ENCODE assay signal across 12 cellular contexts in the genomic region with DNA sequence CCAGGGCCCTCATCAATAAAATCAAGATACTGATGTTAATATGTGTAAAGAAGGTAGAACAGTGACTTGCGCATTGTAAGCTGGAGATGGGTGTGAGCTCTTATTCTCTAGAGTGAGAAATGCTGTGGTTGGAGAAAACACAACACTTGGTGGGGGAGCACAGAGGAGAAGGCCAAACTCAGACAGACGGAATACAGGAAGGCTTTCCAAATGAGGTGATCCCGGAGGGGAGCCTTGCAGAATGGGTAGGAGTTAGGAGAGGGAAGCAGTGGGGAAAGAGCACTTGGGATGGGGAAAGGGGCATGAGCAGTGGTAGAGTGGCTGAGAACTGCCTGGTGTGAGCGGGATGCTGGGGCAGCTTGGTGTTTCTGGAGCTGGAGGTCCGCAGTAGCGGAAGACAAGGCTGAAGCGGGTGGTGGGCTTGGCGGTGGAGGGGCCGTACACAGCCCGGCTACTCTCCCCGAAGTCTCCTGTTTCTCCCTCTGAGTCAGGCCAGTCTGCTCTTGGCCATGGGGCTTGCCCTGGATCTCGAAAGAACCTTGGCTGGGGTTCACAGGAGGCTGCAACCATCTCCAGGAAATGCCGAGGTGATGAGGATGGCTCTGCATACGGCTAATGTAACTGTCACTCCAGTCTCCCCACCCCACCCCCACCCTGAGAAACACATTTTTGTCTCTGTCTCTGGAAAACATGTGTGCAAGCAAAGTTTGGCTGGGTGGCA. TPM values are rescaled to one million over a fixed set of nuclear protein-coding genes. Genes with fewer than 3 reads are reported as not detected.
A peak's percentile ranks its signal among the peaks of the same experiment; 100 is the strongest.
DNase-seq lines count a peak whose midpoint lies in the region; ATAC-seq and TF ChIP-seq lines count a peak whose summit lies in the region.
"Had no signal": no experiment of that assay in that cellular context is flagged by ENCODE, and none has a peak within 500 bp of the region (broad histone marks: within the 10 kb centered on the region; RNA-seq: fewer than 3 reads in every experiment).

No MANE protein-coding gene starts in this region.

- no peaks in the 10 kb centered on the region for H3K9me3 Mint-ChIP-seq in glutamatergic neuron (ENCODE audit: unreplicated experiment)

- H3K36me3 Mint-ChIP-seq in glutamatergic neuron (ENCODE audit: unreplicated experiment), result no peaks in the 10 kb centered on the region

- intact Hi-C loops in posterior vena cava (cut with DNase I), result no loop called here

- H3K9me3 ChIP-seq in SJSA1 (replicated peaks), result no peaks in the 10 kb centered on the region

- TF ChIP-seq CTCF in foreskin keratinocyte (conservative IDR thresholded peaks at IDR 0.05), result no peak
- TF ChIP-seq CTCF in glutamatergic neuron (IDR thresholded peaks at IDR 0.05; ENCODE audit: partially characterized antibody, unreplicated experiment), result no peak

- H3K4me3 ChIP-seq in SJSA1, result peak overlapping the region; percentile 14

- ATAC-seq in foreskin keratinocyte, result peak; percentile 71
- no peak for ATAC-seq in GM21529 (IDR thresholded peaks at IDR 0.05; ENCODE audit: unreplicated experiment)
- no peak for ATAC-seq in HG03460 (IDR thresholded peaks at IDR 0.05; ENCODE audit: unreplicated experiment)

- DNase-seq in EH (ENCODE audit: low read depth) (peak; percentile 96), SJSA1 (ENCODE audit: low read depth in 1 of 2, low spot score in 2 of 2) (peak in 1 of 2 experiments; percentile 87), foreskin keratinocyte (peak in 1 of 2 donors; percentile 80), posterior vena cava (ENCODE audit: low spot score) (peak; percentile 81), glutamatergic neuron (no peak), putamen (ENCODE audit: low spot score) (no peak)
- DNase-seq: activated CD4-positive, CD25-positive, alpha-beta regulatory T cell; posterior cingulate gyrus had no signal

- H3K27ac Mint-ChIP-seq in glutamatergic neuron (ENCODE audit: unreplicated experiment), result no peak overlapping the region

- H3K27me3 Mint-ChIP-seq in glutamatergic neuron (ENCODE audit: unreplicated experiment), result no peaks in the 10 kb centered on the region

- H3K27me3 ChIP-seq in SJSA1 (replicated peaks), result no peaks in the 10 kb centered on the region
- H3K27me3 ChIP-seq in foreskin keratinocyte, result no peaks in the 10 kb centered on the region

- no peaks in the 10 kb centered on the region for H3K36me3 ChIP-seq in SJSA1

- peak overlapping the region; percentile 100 for H3K27ac ChIP-seq in SJSA1
- H3K27ac ChIP-seq in foreskin keratinocyte, result peak overlapping the region; percentile 23
- H3K27ac ChIP-seq: KMS-11 had no signal

- no peak overlapping the region for H3K4me3 Mint-ChIP-seq in glutamatergic neuron (ENCODE audit: unreplicated experiment)

- H3K4me1 Mint-ChIP-seq in glutamatergic neuron (ENCODE audit: low read depth, unreplicated experiment), result peaks cover 1% of the 10 kb centered on the region

- H3K4me1 ChIP-seq in SJSA1 (replicated peaks) (peaks cover 61% of the 10 kb centered on the region), foreskin keratinocyte (peaks cover 5% of the 10 kb centered on the region)

RNA-seq across cellular contexts. Expression of gene PLAC1, which starts 11.3 kb away (rescaled TPM):
- total RNA-seq in SJSA1 (2014; rRNA removed; shearing (Covaris generic)), result not detected in 2 replicates
- total RNA-seq in foreskin keratinocyte, result 4.0 and 5.1 TPM in 2 replicates
- polyA plus RNA-seq in foreskin keratinocyte, result 4.9 and 6.0 TPM in 2 replicates
- total RNA-seq in posterior vena cava, result not detected
- not detected for total RNA-seq in glutamatergic neuron (ENCODE audit: unreplicated experiment)
- total RNA-seq: glomerular endothelial cell had no signal

Comparison
In these comparisons a context has a peak if more than half of its experiments do, and no peak if none do; other contexts are left out.
1. DNase-seq: peak in EH (single experiment) and posterior vena cava (single experiment); none in glutamatergic neuron (single experiment) and putamen (single experiment).